ENCODE assay signal across 8 cellular contexts in genomic region chr5:170306381-170306790, GRCh38. TPM values are rescaled to one million over a fixed set of nuclear protein-coding genes. Genes with fewer than 3 reads are reported as not detected.
DNase-seq lines count a peak whose midpoint lies in the region; ATAC-seq and TF ChIP-seq lines count a peak whose summit lies in the region.

No MANE protein-coding gene starts in this region.

- peak overlapping the region; percentile 41 for H3K27ac Mint-ChIP-seq in activated naive CD4-positive, alpha-beta T cell treated with anti-CD3 and anti-CD28 coated beads for 36 hours
- peak overlapping the region; percentile 65 for H3K27ac Mint-ChIP-seq in stimulated activated naive B cell treated with anti-CD40 and anti-IgM and Interleukin-4, amounts not matched to agents 10 μg/mL and 1 μg/mL and 100 μg/mL, for 72 hours

- H3K9me3 Mint-ChIP-seq in activated naive CD4-positive, alpha-beta T cell treated with anti-CD3 and anti-CD28 coated beads for 36 hours, result no peaks in the 10 kb centered on the region
- H3K9me3 Mint-ChIP-seq in stimulated activated naive B cell treated with anti-CD40 and anti-IgM and Interleukin-4, amounts not matched to agents 10 μg/mL and 1 μg/mL and 100 μg/mL, for 72 hours, result no peaks in the 10 kb centered on the region

- intact Hi-C loops in activated naive CD4-positive, alpha-beta T cell treated with anti-CD3 and anti-CD28 coated beads for 36 hours (cut with micrococcal nuclease), result no loop called here

- in situ Hi-C loops in astrocyte of the spinal cord (cut with HindIII; ENCODE audit: low sequenced_read_pairs) (no loop called here), GM13976 (cut with MboI; ENCODE audit: low sequenced_read_pairs, unreplicated experiment) (no loop called here)

- peaks cover 84% of the 10 kb centered on the region for H3K4me1 Mint-ChIP-seq in activated naive CD4-positive, alpha-beta T cell treated with anti-CD3 and anti-CD28 coated beads for 36 hours (ENCODE audit: low read depth)
- H3K4me1 Mint-ChIP-seq in stimulated activated naive B cell treated with anti-CD40 and anti-IgM and Interleukin-4, amounts not matched to agents 10 μg/mL and 1 μg/mL and 100 μg/mL, for 72 hours, result peaks cover 46 to 57% of the 10 kb centered on the region in 2 donors

- H3K36me3 Mint-ChIP-seq in activated naive CD4-positive, alpha-beta T cell treated with anti-CD3 and anti-CD28 coated beads for 36 hours (ENCODE audit: low read depth), result peaks cover 2% of the 10 kb centered on the region
- H3K36me3 Mint-ChIP-seq in stimulated activated naive B cell treated with anti-CD40 and anti-IgM and Interleukin-4, amounts not matched to agents 10 μg/mL and 1 μg/mL and 100 μg/mL, for 72 hours, result no peaks in the 10 kb centered on the region

- DNase-seq in activated naive CD4-positive, alpha-beta T cell treated with anti-CD3 and anti-CD28 coated beads for 36 hours, result peak; percentile 69
- no peak for DNase-seq in activated naive CD4-positive, alpha-beta T cell (lab: John Stamatoyannopoulos, UW)
- peak; percentile 15 for DNase-seq in astrocyte of the spinal cord (ENCODE audit: low read depth, low spot score)
- peak; percentile 72 for DNase-seq in stimulated activated naive B cell treated with anti-CD40 and anti-IgM and Interleukin-4, amounts not matched to agents 10 μg/mL and 1 μg/mL and 100 μg/mL, for 72 hours
- no peak for DNase-seq in NOMO-1 treated with DMSO at 0.1 percent for 48 hours (lab: John Stamatoyannopoulos, UW; ENCODE audit: unreplicated experiment)
- DNase-seq in cerebellum (ENCODE audit: low spot score), result no peak
- DNase-seq in GM13976 (ENCODE audit: low spot score), result no peak

- CTCF ChIA-PET in activated naive CD4-positive, alpha-beta T cell treated with anti-CD3 and anti-CD28 coated beads for 36 hours (lab: Charles Lee), result interaction anchor here (0.7 to 2.6 kb wide), 4 partner anchors 12 to 33 kb away, joined by 3 to 10 read pairs (median 6); no protein-coding TSS in a partner anchor

- no peak overlapping the region for H3K4me3 Mint-ChIP-seq in activated naive CD4-positive, alpha-beta T cell treated with anti-CD3 and anti-CD28 coated beads for 36 hours
- no peak overlapping the region for H3K4me3 Mint-ChIP-seq in stimulated activated naive B cell treated with anti-CD40 and anti-IgM and Interleukin-4, amounts not matched to agents 10 μg/mL and 1 μg/mL and 100 μg/mL, for 72 hours

- ATAC-seq in HG03354 (IDR thresholded peaks at IDR 0.05; ENCODE audit: poor library complexity, severe bottlenecking, unreplicated experiment), result peak; percentile 67
- ATAC-seq in stimulated activated naive B cell treated with anti-CD40 and anti-IgM and Interleukin-4, amounts not matched to agents 10 μg/mL and 1 μg/mL and 100 μg/mL, for 72 hours (replicated peaks), result peak; percentile 85 to 87

- H3K4me3 ChIP-seq in astrocyte of the spinal cord (ENCODE audit: low read depth, low read length), result no peak overlapping the region

- H3K27me3 Mint-ChIP-seq in activated naive CD4-positive, alpha-beta T cell treated with anti-CD3 and anti-CD28 coated beads for 36 hours (ENCODE audit: low read depth), result no peaks in the 10 kb centered on the region
- H3K27me3 Mint-ChIP-seq in stimulated activated naive B cell treated with anti-CD40 and anti-IgM and Interleukin-4, amounts not matched to agents 10 μg/mL and 1 μg/mL and 100 μg/mL, for 72 hours, result peaks cover 0 to 6% of the 10 kb centered on the region in 2 donors

- TF ChIP-seq CTCF in astrocyte of the spinal cord (IDR thresholded peaks at IDR 0.05; ENCODE audit: low read depth, low read length) (no peak), GM13976 (IDR thresholded peaks at IDR 0.05; ENCODE audit: borderline replicate concordance, control extremely low read depth, extremely low read depth, insufficient read depth, missing control alignments) (no peak)

RNA-seq across cellular contexts. Expression of gene LCP2, which starts 8.8 kb away (rescaled TPM):
- total RNA-seq in activated naive CD4-positive, alpha-beta T cell treated with anti-CD3 and anti-CD28 coated beads for 36 hours, result 100 to 1,000 TPM; 115 to 122 TPM
- total RNA-seq in cerebellum, result 3.6 TPM

Comparison
In these comparisons a context has a peak if more than half of its experiments do, and no peak if none do; other contexts are left out.
1. DNase-seq: peak in activated naive CD4-positive, alpha-beta T cell treated with anti-CD3 and anti-CD28 coated beads for 36 hours (single experiment), astrocyte of the spinal cord (single experiment) and stimulated activated naive B cell treated with anti-CD40 and anti-IgM and Interleukin-4, amounts not matched to agents 10 μg/mL and 1 μg/mL and 100 μg/mL, for 72 hours (single experiment); none in activated naive CD4-positive, alpha-beta T cell (0 of 4), NOMO-1 treated with DMSO at 0.1 percent for 48 hours (single experiment), cerebellum (single experiment) and GM13976 (single experiment).
2. RNA of gene LCP2, which starts 8.8 kb away (total RNA-seq): 115 to 122 TPM in activated naive CD4-positive, alpha-beta T cell treated with anti-CD3 and anti-CD28 coated beads for 36 hours; 3.6 TPM in cerebellum (single experiment); every median in the first group is over 10 times any median in the second.